ENCODE assay signal across 1 cellular context in genomic region chr6:69232506-69233194, GRCh38.
TF ChIP-seq lines count a peak whose summit lies in the region.

No MANE protein-coding gene starts in this region.

TF ChIP-seq in WTC11, 78 proteins besides CTCF, POLR2A, EP300 and RAD21 (continued from another document):
- TF ChIP-seq ZSCAN18 (CRISPR knock-in tag; IDR thresholded peaks at IDR 0.05), result peak; percentile 62; the same call in 1 of the 2 replicates
- peak; percentile 81; the same call in 1 of the 2 replicates for TF ChIP-seq ZNF396 (CRISPR knock-in tag; IDR thresholded peaks at IDR 0.05; ENCODE audit: borderline replicate concordance)
- no peak for TF ChIP-seq FOXJ3 (CRISPR knock-in tag; IDR thresholded peaks at IDR 0.05; ENCODE audit: borderline replicate concordance)
- no peak for TF ChIP-seq MXD4 (CRISPR knock-in tag; IDR thresholded peaks at IDR 0.05; ENCODE audit: borderline replicate concordance)
- TF ChIP-seq EMX1 (CRISPR knock-in tag; IDR thresholded peaks at IDR 0.05), result 0 out of 2 replicates have a peak, but pooled peaks have one; percentile 37
- peak; percentile 99 for TF ChIP-seq ZNF219 (CRISPR knock-in tag; IDR thresholded peaks at IDR 0.05; ENCODE audit: borderline replicate concordance)
- peak; percentile 90 for TF ChIP-seq MAX (CRISPR knock-in tag; IDR thresholded peaks at IDR 0.05)
- peak; percentile 69; the same call in 1 of the 2 replicates for TF ChIP-seq TCF7 (CRISPR knock-in tag; IDR thresholded peaks at IDR 0.05; ENCODE audit: low read depth)
- TF ChIP-seq JUN (CRISPR knock-in tag; IDR thresholded peaks at IDR 0.05), result peak; percentile 99
- TF ChIP-seq TEAD4 (CRISPR knock-in tag; IDR thresholded peaks at IDR 0.05), result peak; percentile 97
- no peak for TF ChIP-seq HMGXB4 (CRISPR knock-in tag; IDR thresholded peaks at IDR 0.05)
- TF ChIP-seq PRDM15 (CRISPR knock-in tag; IDR thresholded peaks at IDR 0.05), result peak; percentile 47; the same call in 1 of the 2 replicates
- 0 out of 2 replicates have a peak, but pooled peaks have one; percentile 88 for TF ChIP-seq AFF4 (CRISPR knock-in tag; IDR thresholded peaks at IDR 0.05; ENCODE audit: borderline replicate concordance)
- TF ChIP-seq PRRX2 (CRISPR knock-in tag; IDR thresholded peaks at IDR 0.05), result no peak
- TF ChIP-seq USF2 (CRISPR knock-in tag; IDR thresholded peaks at IDR 0.05), result no peak
- peak; percentile 96 for TF ChIP-seq E2F1 (CRISPR knock-in tag; IDR thresholded peaks at IDR 0.05)
- TF ChIP-seq JAZF1 (CRISPR knock-in tag; IDR thresholded peaks at IDR 0.05), result no peak
- TF ChIP-seq CREM (CRISPR knock-in tag; IDR thresholded peaks at IDR 0.05), result peak; percentile 91
- TF ChIP-seq GTF2I (CRISPR knock-in tag; conservative IDR thresholded peaks at IDR 0.05), result no peak
- peak; percentile 88 for TF ChIP-seq ZBTB21 (CRISPR knock-in tag; IDR thresholded peaks at IDR 0.05; ENCODE audit: borderline replicate concordance)
- peak; percentile 99 for TF ChIP-seq ZNF232 (CRISPR knock-in tag; IDR thresholded peaks at IDR 0.05)
- peak; percentile 96 for TF ChIP-seq SMAD3 (CRISPR knock-in tag; IDR thresholded peaks at IDR 0.05; ENCODE audit: borderline replicate concordance)
- peak; percentile 97 for TF ChIP-seq PREB (CRISPR knock-in tag; IDR thresholded peaks at IDR 0.05; ENCODE audit: borderline replicate concordance)
- peak; percentile 94 for TF ChIP-seq ZNF138 (CRISPR knock-in tag; conservative IDR thresholded peaks at IDR 0.05)
- no peak for TF ChIP-seq ZNF425 (CRISPR knock-in tag; conservative IDR thresholded peaks at IDR 0.05)
- TF ChIP-seq ATF1 (CRISPR knock-in tag; IDR thresholded peaks at IDR 0.05), result peak; percentile 92; the same call in 1 of the 2 replicates
- peak; percentile 99 for TF ChIP-seq TEAD1 (CRISPR knock-in tag; IDR thresholded peaks at IDR 0.05)
- TF ChIP-seq ERG (CRISPR knock-in tag; IDR thresholded peaks at IDR 0.05), result no peak
- TF ChIP-seq NR1H2 (CRISPR knock-in tag; IDR thresholded peaks at IDR 0.05), result peak; percentile 56; the same call in 1 of the 2 replicates
